Comparison of ENCODE assay signal across 23 cellular contexts in genomic region chr12:67391034-67391433, GRCh38.
"Had no signal": no experiment of that assay in that cellular context is flagged by ENCODE, and none has a peak within 500 bp of the region (broad histone marks: within the 10 kb centered on the region; RNA-seq: fewer than 3 reads in every experiment).

No MANE protein-coding gene starts in this region.

- H3K9me3 ChIP-seq: gastroesophageal sphincter, heart left ventricle, pancreas, sigmoid colon, thyroid gland, uterus had no signal

- H3K27ac ChIP-seq: dorsolateral prefrontal cortex, gastroesophageal sphincter, heart left ventricle, neural progenitor cell, pancreas, sigmoid colon, thyroid gland, uterus had no signal

- H3K4me3 ChIP-seq: dorsolateral prefrontal cortex, gastroesophageal sphincter, heart left ventricle, neural progenitor cell, pancreas, sigmoid colon, thyroid gland, uterus had no signal

- ATAC-seq: activated CD8-positive, alpha-beta T cell treated with anti-CD3 and anti-CD28 coated beads, Interleukin-2, amount 10 ng/mL, durations not matched to agents 7 days and 5 days; gastroesophageal sphincter; heart left ventricle; pancreas; T-cell had no signal

- H3K27me3 ChIP-seq: dorsolateral prefrontal cortex, gastroesophageal sphincter, heart left ventricle, neural progenitor cell, pancreas, sigmoid colon, thyroid gland had no signal

- H3K4me1 ChIP-seq: pancreas, sigmoid colon, thyroid gland, uterus had no signal

- DNase-seq: activated CD4-positive, alpha-beta T cell treated with anti-CD3 and anti-CD28 coated beads for 48 hours; activated CD4-positive, CD25-positive, alpha-beta regulatory T cell; activated CD8-positive, alpha-beta T cell treated with anti-CD3 and anti-CD28 coated beads, Interleukin-2, amount 10 ng/mL, durations not matched to agents 7 days and 5 days; activated naive CD4-positive, alpha-beta T cell treated with Interleukin-2 at 50 U/mL for 16 hours; activated T-cell treated with anti-CD3 and anti-CD28 coated beads, Interleukin-2, amount 50 U/mL, for 24 hours; anterior cingulate cortex; caudate nucleus; dorsolateral prefrontal cortex; heart left ventricle; immature natural killer cell; kidney glomerular epithelial cell; naive B cell; pancreas; sigmoid colon; stimulated activated CD4-positive, alpha-beta T cell treated with anti-CD3 and anti-CD28 coated beads, Interleukin-12 subunit alpha, Interleukin-12 subunit beta, amount 100 ng/mL, for 4 hours; stimulated activated CD4-positive, alpha-beta T cell treated with anti-CD3 and anti-CD28 coated beads, Interleukin-1b, Interleukin-23, amount 100 ng/mL, for 48 hours; stimulated activated CD8-positive, alpha-beta memory T cell treated with anti-CD3 and anti-CD28 coated beads, Interleukin-4, amount 100 ng/mL, for 48 hours; stimulated activated naive CD4-positive, alpha-beta T cell; T-cell; thyroid gland; uterus had no signal

- FAIRE-seq: pancreas had no signal

- H3K36me3 ChIP-seq: gastroesophageal sphincter, heart left ventricle, neural progenitor cell, pancreas, sigmoid colon, thyroid gland, uterus had no signal
